10 cellular contexts compared by ENCODE assay signal in genomic region chrX:153226344-153227190, GRCh38. TPM values are rescaled to one million over a fixed set of nuclear protein-coding genes. Genes with fewer than 3 reads are reported as not detected.
A peak's percentile ranks its signal among the peaks of the same experiment; 100 is the strongest.
DNase-seq lines count a peak whose midpoint lies in the region; ATAC-seq and TF ChIP-seq lines count a peak whose summit lies in the region.
"Had no signal": no experiment of that assay in that cellular context is flagged by ENCODE, and none has a peak within 500 bp of the region (broad histone marks: within the 10 kb centered on the region; RNA-seq: fewer than 3 reads in every experiment).

No MANE protein-coding gene starts in this region.

- TF ChIP-seq POLR2A in esophagus muscularis mucosa (IDR thresholded peaks at IDR 0.05; ENCODE audit: low read depth) (no peak), esophagus squamous epithelium (IDR thresholded peaks at IDR 0.05) (no peak)

- H3K27ac ChIP-seq in SJCRH30 (no peak overlapping the region), thoracic aorta (no peak overlapping the region), esophagus muscularis mucosa (replicated peaks in 1 of 4) (no peak overlapping the region), esophagus squamous epithelium (no peak overlapping the region)
- H3K27ac ChIP-seq: C4-2B had no signal

- DNase-seq in activated T-cell treated with anti-CD3 and anti-CD28 coated beads, Interleukin-2, amount 50 U/mL, for 48 hours, result peak; percentile 30 to 31
- DNase-seq in activated T-cell treated with anti-CD3 and anti-CD28 coated beads, Interleukin-2, amount 50 U/mL, for 1 hour, result no peak
- DNase-seq in SJCRH30 (peak; percentile 4 to 13), iPS DF 4.7 (ENCODE audit: extremely low read depth, low spot score) (peak; percentile 75), thoracic aorta (ENCODE audit: low spot score) (peak; percentile 2), esophagus muscularis mucosa (ENCODE audit: extremely low spot score) (no peak), esophagus squamous epithelium (lab: John Stamatoyannopoulos, UW) (no peak), GM13977 (ENCODE audit: low spot score) (no peak)

- intact Hi-C loops in esophagus muscularis mucosa (cut with DNase I), result no loop called here
- intact Hi-C loops in esophagus squamous epithelium (cut with DNase I), result no loop called here

- H3K4me3 ChIP-seq in SJCRH30 (no peak overlapping the region), thoracic aorta (no peak overlapping the region), esophagus muscularis mucosa (no peak overlapping the region), esophagus squamous epithelium (no peak overlapping the region)

- H3K9me3 ChIP-seq in SJCRH30 (replicated peaks) (no peaks in the 10 kb centered on the region), thoracic aorta (no peaks in the 10 kb centered on the region), esophagus muscularis mucosa (no peaks in the 10 kb centered on the region), esophagus squamous epithelium (no peaks in the 10 kb centered on the region)

- H3K4me1 ChIP-seq in SJCRH30 (no peaks in the 10 kb centered on the region), thoracic aorta (ENCODE audit: control insufficient read depth in 1 of 2, low read depth in 2 of 2) (no peaks in the 10 kb centered on the region), esophagus muscularis mucosa (no peaks in the 10 kb centered on the region), esophagus squamous epithelium (no peaks in the 10 kb centered on the region)

- no peaks in the 10 kb centered on the region for H3K36me3 ChIP-seq in SJCRH30
- H3K36me3 ChIP-seq in thoracic aorta, result no peaks in the 10 kb centered on the region
- no peaks in the 10 kb centered on the region for H3K36me3 ChIP-seq in esophagus muscularis mucosa
- no peaks in the 10 kb centered on the region for H3K36me3 ChIP-seq in esophagus squamous epithelium

- in situ Hi-C loops in GM13977 (cut with MboI; ENCODE audit: low pct_unique_long_range_greater_than_20kb, low sequenced_read_pairs, unreplicated experiment), result no loop called here

- no peak for TF ChIP-seq EP300 in esophagus muscularis mucosa (IDR thresholded peaks at IDR 0.05)

- TF ChIP-seq CTCF in thoracic aorta (IDR thresholded peaks at IDR 0.05) (no peak), esophagus muscularis mucosa (IDR thresholded peaks at IDR 0.05) (no peak), esophagus squamous epithelium (IDR thresholded peaks at IDR 0.05) (no peak), GM13977 (IDR thresholded peaks at IDR 0.05; ENCODE audit: extremely low read depth, insufficient read depth, missing control alignments) (no peak)

- 35% methylated on average over 16 of the region's 16 CpGs for WGBS in esophagus muscularis mucosa
- WGBS in esophagus squamous epithelium, 2 donors, result 18 to 42% methylated on average over 13 to 15 of the region's 16 CpGs

- H3K27me3 ChIP-seq in SJCRH30 (no peaks in the 10 kb centered on the region), thoracic aorta (replicated peaks; ENCODE audit: insufficient read depth) (no peaks in the 10 kb centered on the region), esophagus muscularis mucosa (peaks cover 0 to 2% (median 0%) of the 10 kb centered on the region in 4 donors), esophagus squamous epithelium (no peaks in the 10 kb centered on the region)

- ATAC-seq in thoracic aorta (ENCODE audit: insufficient number of reproducible peaks, low FRiP score, low read depth), result no peak

RNA-seq across cellular contexts. Expression of gene MAGEA1, which starts 47.5 kb away (rescaled TPM):
- not detected in 2 replicates for total RNA-seq in SJCRH30 (2014; rRNA removed; shearing (Covaris generic))
- total RNA-seq in thoracic aorta, result not detected
- total RNA-seq in esophagus muscularis mucosa, result not detected
- not detected for total RNA-seq in esophagus squamous epithelium
- total RNA-seq: T-helper 2 cell treated with Interferon-gamma antibody and Interleukin-4, amounts not matched to agents 100 ng/mL and 5 ng/mL, for 36 hours had no signal

Comparison
In these comparisons a context has a peak if more than half of its experiments do, and no peak if none do; other contexts are left out.
1. DNase-seq: peak in activated T-cell treated with anti-CD3 and anti-CD28 coated beads, Interleukin-2, amount 50 U/mL, for 48 hours (2 of 2), SJCRH30 (2 of 2), iPS DF 4.7 (single experiment) and thoracic aorta (single experiment); none in activated T-cell treated with anti-CD3 and anti-CD28 coated beads, Interleukin-2, amount 50 U/mL, for 1 hour (single experiment), esophagus muscularis mucosa (single experiment), esophagus squamous epithelium (single experiment) and GM13977 (single experiment).